ENCODE assay signal across 18 cellular contexts in genomic region chr11:10694481-10695239, GRCh38. TPM values are rescaled to one million over a fixed set of nuclear protein-coding genes. Genes with fewer than 3 reads are reported as not detected.
DNase-seq lines count a peak whose midpoint lies in the region; ATAC-seq and TF ChIP-seq lines count a peak whose summit lies in the region.
"Had no signal": no experiment of that assay in that cellular context is flagged by ENCODE, and none has a peak within 500 bp of the region (broad histone marks: within the 10 kb centered on the region; RNA-seq: fewer than 3 reads in every experiment).

No MANE protein-coding gene starts in this region.

- H3K27ac Mint-ChIP-seq in endodermal cell (no peak overlapping the region), neural crest cell (ENCODE audit: unreplicated experiment) (peak overlapping the region; percentile 43)
- no peak overlapping the region for H3K27ac Mint-ChIP-seq in activated naive CD8-positive, alpha-beta T cell treated with anti-CD3 and anti-CD28 coated beads, Interleukin-2, amount 50 U/mL, for 24 hours
- H3K27ac Mint-ChIP-seq in natural killer cell treated with Interleukin-12 subunit alpha and Interleukin-12 subunit beta and Interleukin-15 and Interleukin-18, amount 100 ng/mL, for 72 hours, result no peak overlapping the region
- H3K27ac Mint-ChIP-seq: activated naive CD4-positive, alpha-beta T cell treated with anti-CD3 and anti-CD28 coated beads, Interleukin-2, amount 50 U/mL, for 24 hours; naive thymus-derived CD4-positive, alpha-beta T cell had no signal

- H3K9me2 ChIP-seq in Loucy (replicated peaks; ENCODE audit: low read depth, low read length), result no peaks in the 10 kb centered on the region

- no peak overlapping the region for H3K27ac ChIP-seq in ACC112 (ENCODE audit: low read depth, low read length)
- H3K27ac ChIP-seq in endodermal cell (ENCODE audit: low read depth, low read length), result no peak overlapping the region
- H3K27ac ChIP-seq: A549 had no signal

- H3K9me3 ChIP-seq in Loucy (ENCODE audit: insufficient read depth, low read depth, low read length), result no peaks in the 10 kb centered on the region
- no peaks in the 10 kb centered on the region for H3K9me3 ChIP-seq in endodermal cell (ENCODE audit: control insufficient read depth, low read length)

- DNase-seq in endodermal cell, result no peak
- DNase-seq in neural crest cell (ENCODE audit: low read depth, low spot score), result no peak
- no peak for DNase-seq in activated naive CD8-positive, alpha-beta T cell treated with anti-CD3 and anti-CD28 coated beads, Interleukin-2, amount 50 U/mL, for 24 hours
- DNase-seq in natural killer cell treated with Interleukin-12 subunit alpha and Interleukin-12 subunit beta and Interleukin-15 and Interleukin-18, amount 100 ng/mL, for 72 hours (ENCODE audit: low spot score), result no peak
- no peak for DNase-seq in AML-193 (lab: John Stamatoyannopoulos, UW)
- DNase-seq in SKM-1 (lab: John Stamatoyannopoulos, UW; ENCODE audit: unreplicated experiment), result no peak
- DNase-seq: activated CD4-positive, CD25-positive, alpha-beta regulatory T cell; activated CD8-positive, alpha-beta memory T cell treated with anti-CD3 and anti-CD28 coated beads, Interleukin-2, amount 50 U/mL, for 48 hours; DMS79 treated with DMSO at 0.1 percent for 48 hours; H7; kidney glomerular epithelial cell; naive thymus-derived CD4-positive, alpha-beta T cell; small intestine had no signal

- H3K4me3 Mint-ChIP-seq in endodermal cell, result no peak overlapping the region
- no peak overlapping the region for H3K4me3 Mint-ChIP-seq in neural crest cell
- H3K4me3 Mint-ChIP-seq in activated naive CD8-positive, alpha-beta T cell treated with anti-CD3 and anti-CD28 coated beads, Interleukin-2, amount 50 U/mL, for 24 hours, result no peak overlapping the region
- no peak overlapping the region for H3K4me3 Mint-ChIP-seq in natural killer cell treated with Interleukin-12 subunit alpha and Interleukin-12 subunit beta and Interleukin-15 and Interleukin-18, amount 100 ng/mL, for 72 hours
- H3K4me3 Mint-ChIP-seq: activated naive CD4-positive, alpha-beta T cell treated with anti-CD3 and anti-CD28 coated beads, Interleukin-2, amount 50 U/mL, for 24 hours; naive thymus-derived CD4-positive, alpha-beta T cell had no signal

- H3K4me3 ChIP-seq in ACC112 (ENCODE audit: low read depth, low read length) (no peak overlapping the region), Loucy (ENCODE audit: low read length, poor library complexity, severe bottlenecking) (no peak overlapping the region), endodermal cell (ENCODE audit: low read length) (no peak overlapping the region)
- H3K4me3 ChIP-seq: A549 had no signal

- H4K20me1 ChIP-seq in Loucy (ENCODE audit: insufficient read depth, low read length, poor library complexity, severe bottlenecking), result no peaks in the 10 kb centered on the region

- no peak overlapping the region for H3K4me2 ChIP-seq in Loucy (ENCODE audit: low read depth, low read length, poor library complexity, severe bottlenecking)
- H3K4me2 ChIP-seq: A549 had no signal

- TF ChIP-seq CTCF in Loucy (conservative IDR thresholded peaks at IDR 0.05; ENCODE audit: low read length), result peak; percentile 53
- peak; percentile 21 for TF ChIP-seq CTCF in endodermal cell (conservative IDR thresholded peaks at IDR 0.05)
- TF ChIP-seq CTCF in neural crest cell (conservative IDR thresholded peaks at IDR 0.05), result no peak

- H3K36me3 Mint-ChIP-seq in endodermal cell (ENCODE audit: low read depth) (peaks cover 8% of the 10 kb centered on the region), neural crest cell (ENCODE audit: low read depth) (peaks cover 11% of the 10 kb centered on the region)
- peaks cover 2% of the 10 kb centered on the region for H3K36me3 Mint-ChIP-seq in activated naive CD8-positive, alpha-beta T cell treated with anti-CD3 and anti-CD28 coated beads, Interleukin-2, amount 50 U/mL, for 24 hours (ENCODE audit: low read depth)
- no peaks in the 10 kb centered on the region for H3K36me3 Mint-ChIP-seq in natural killer cell treated with Interleukin-12 subunit alpha and Interleukin-12 subunit beta and Interleukin-15 and Interleukin-18, amount 100 ng/mL, for 72 hours
- H3K36me3 Mint-ChIP-seq: activated naive CD4-positive, alpha-beta T cell treated with anti-CD3 and anti-CD28 coated beads, Interleukin-2, amount 50 U/mL, for 24 hours had no signal

- H3K4me1 Mint-ChIP-seq in endodermal cell, result no peaks in the 10 kb centered on the region
- peaks cover 14% of the 10 kb centered on the region for H3K4me1 Mint-ChIP-seq in neural crest cell
- no peaks in the 10 kb centered on the region for H3K4me1 Mint-ChIP-seq in activated naive CD8-positive, alpha-beta T cell treated with anti-CD3 and anti-CD28 coated beads, Interleukin-2, amount 50 U/mL, for 24 hours
- no peaks in the 10 kb centered on the region for H3K4me1 Mint-ChIP-seq in natural killer cell treated with Interleukin-12 subunit alpha and Interleukin-12 subunit beta and Interleukin-15 and Interleukin-18, amount 100 ng/mL, for 72 hours (ENCODE audit: low read depth in 2 of 2)
- H3K4me1 Mint-ChIP-seq: activated naive CD4-positive, alpha-beta T cell treated with anti-CD3 and anti-CD28 coated beads, Interleukin-2, amount 50 U/mL, for 24 hours had no signal

- no peaks in the 10 kb centered on the region for H3K27me3 Mint-ChIP-seq in endodermal cell (ENCODE audit: insufficient read depth)
- H3K27me3 Mint-ChIP-seq in neural crest cell (ENCODE audit: low read depth), result no peaks in the 10 kb centered on the region
- peaks cover 8% of the 10 kb centered on the region for H3K27me3 Mint-ChIP-seq in activated naive CD8-positive, alpha-beta T cell treated with anti-CD3 and anti-CD28 coated beads, Interleukin-2, amount 50 U/mL, for 24 hours
- H3K27me3 Mint-ChIP-seq in natural killer cell treated with Interleukin-12 subunit alpha and Interleukin-12 subunit beta and Interleukin-15 and Interleukin-18, amount 100 ng/mL, for 72 hours, result peaks cover 0 to 8% of the 10 kb centered on the region in 2 donors

- ATAC-seq in activated naive CD8-positive, alpha-beta T cell treated with anti-CD3 and anti-CD28 coated beads, Interleukin-2, amount 50 U/mL, for 24 hours, result no peak
- ATAC-seq in natural killer cell treated with Interleukin-12 subunit alpha and Interleukin-12 subunit beta and Interleukin-15 and Interleukin-18, amount 100 ng/mL, for 72 hours, result no peak
- ATAC-seq: naive thymus-derived CD4-positive, alpha-beta T cell had no signal

- peaks cover 13% of the 10 kb centered on the region for H3K9me3 Mint-ChIP-seq in endodermal cell
- H3K9me3 Mint-ChIP-seq in neural crest cell, result peaks cover 3% of the 10 kb centered on the region
- peaks cover 5% of the 10 kb centered on the region for H3K9me3 Mint-ChIP-seq in activated naive CD8-positive, alpha-beta T cell treated with anti-CD3 and anti-CD28 coated beads, Interleukin-2, amount 50 U/mL, for 24 hours
- H3K9me3 Mint-ChIP-seq in natural killer cell treated with Interleukin-12 subunit alpha and Interleukin-12 subunit beta and Interleukin-15 and Interleukin-18, amount 100 ng/mL, for 72 hours, result no peaks in the 10 kb centered on the region
- H3K9me3 Mint-ChIP-seq: activated naive CD4-positive, alpha-beta T cell treated with anti-CD3 and anti-CD28 coated beads, Interleukin-2, amount 50 U/mL, for 24 hours had no signal

- H3K36me3 ChIP-seq in ACC112 (ENCODE audit: insufficient read depth, low read length) (no peaks in the 10 kb centered on the region), Loucy (ENCODE audit: insufficient read depth, low read length) (no peaks in the 10 kb centered on the region), endodermal cell (ENCODE audit: control insufficient read depth, insufficient read depth, low read length) (no peaks in the 10 kb centered on the region)
- H3K36me3 ChIP-seq: tibial nerve had no signal

- peaks cover 10% of the 10 kb centered on the region for H3K4me1 ChIP-seq in ACC112 (ENCODE audit: control insufficient read depth, insufficient read depth, low read length, unreplicated experiment)
- peaks cover 41% of the 10 kb centered on the region for H3K4me1 ChIP-seq in Loucy (ENCODE audit: insufficient read depth, low read length, poor library complexity, severe bottlenecking)
- H3K4me1 ChIP-seq in endodermal cell (ENCODE audit: control insufficient read depth, insufficient read depth, low read length), result no peaks in the 10 kb centered on the region
- H3K4me1 ChIP-seq: A549 had no signal

- H3F3A ChIP-seq in Loucy (ENCODE audit: low read depth), result no peaks in the 10 kb centered on the region

- H2AFZ ChIP-seq in ACC112 (ENCODE audit: low read length, unreplicated experiment), result peak overlapping the region; percentile 79
- H2AFZ ChIP-seq in Loucy (ENCODE audit: low read length), result no peak overlapping the region

- H3K27me3 ChIP-seq in ACC112 (ENCODE audit: insufficient read depth, low read length), result no peaks in the 10 kb centered on the region
- no peaks in the 10 kb centered on the region for H3K27me3 ChIP-seq in Loucy (ENCODE audit: insufficient read depth, low read length, poor library complexity, severe bottlenecking)
- no peaks in the 10 kb centered on the region for H3K27me3 ChIP-seq in endodermal cell (ENCODE audit: control insufficient read depth, insufficient read depth, low read length, poor library complexity, severe bottlenecking)
- H3K27me3 ChIP-seq: tibial nerve had no signal

- WGBS in endodermal cell (ENCODE audit: insufficient coverage in 1 of 2, insufficient read length in 1 of 2), 2 experiments, result 90 to 94% methylated on average over 1 to 4 of the region's 4 CpGs

- no peak overlapping the region for H3K9ac ChIP-seq in Loucy (ENCODE audit: low read depth, low read length, poor library complexity, severe bottlenecking)
- no peak overlapping the region for H3K9ac ChIP-seq in endodermal cell (ENCODE audit: extremely low read depth, low read length, poor library complexity, severe bottlenecking)

- H3K79me2 ChIP-seq in ACC112 (ENCODE audit: control insufficient read depth, insufficient read depth, low read length, unreplicated experiment) (no peaks in the 10 kb centered on the region), Loucy (ENCODE audit: insufficient read depth, low read length) (no peaks in the 10 kb centered on the region)

RNA-seq across cellular contexts. Expression of gene IRAG1, which starts 1.1 kb away (rescaled TPM):
- 1 to 10 TPM; 4.2 to 7.3 TPM for total RNA-seq in endodermal cell
- polyA plus RNA-seq in endodermal cell (2013, experiment 1 of 2), result 5.6 TPM
- 5.1 TPM for polyA plus RNA-seq in endodermal cell (2013, experiment 2 of 2)
- 5.4 and 6.1 TPM in 2 replicates for total RNA-seq in neural crest cell
- not detected for total RNA-seq in natural killer cell treated with Interleukin-12 subunit alpha and Interleukin-12 subunit beta and Interleukin-15 and Interleukin-18, amount 100 ng/mL, for 72 hours
- polyA plus RNA-seq: naive thymus-derived CD4-positive, alpha-beta T cell had no signal

RNA-seq across cellular contexts. Expression of gene CTR9, which starts 56.4 kb away (rescaled TPM):
- total RNA-seq in endodermal cell, result 10 to 100 TPM; 32.7 to 37.5 TPM
- 37.6 TPM for polyA plus RNA-seq in endodermal cell (2013, experiment 1 of 2)
- polyA plus RNA-seq in endodermal cell (2013, experiment 2 of 2), result 34.5 TPM
- total RNA-seq in neural crest cell, result 39.0 and 39.8 TPM in 2 replicates
- 10 to 100 TPM; 42.9 to 45.7 TPM for total RNA-seq in natural killer cell treated with Interleukin-12 subunit alpha and Interleukin-12 subunit beta and Interleukin-15 and Interleukin-18, amount 100 ng/mL, for 72 hours
